Comparison of ENCODE assay signal across 7 cellular contexts in genomic region chr6:20401403-20402180, GRCh38.
DNase-seq lines count a peak whose midpoint lies in the region; ATAC-seq, FAIRE-seq and TF ChIP-seq lines count a peak whose summit lies in the region.

Gene E2F3 (plus strand): TSS chr6:20401879. CDS start chr6:20402233, 354 bp downstream.

- H3K4me1 ChIP-seq in rectal smooth muscle tissue (ENCODE audit: control insufficient read depth, insufficient read depth, low read length): no peaks in the 10 kb centered on the region

- in situ Hi-C loops in astrocyte of the cerebellum (cut with HindIII; ENCODE audit: low sequenced_read_pairs): no loop called here

- peak within 1 kb of the TSS; percentile 55 for H3K27ac ChIP-seq in rectal smooth muscle tissue (ENCODE audit: low read depth, low read length)

- peak; percentile 82 for ATAC-seq in HG02981 (IDR thresholded peaks at IDR 0.05; ENCODE audit: unreplicated experiment)

- no peaks in the 10 kb centered on the region for H3K27me3 ChIP-seq in rectal smooth muscle tissue (ENCODE audit: control insufficient read depth, insufficient read depth, low read length)

- no peak for TF ChIP-seq CTCF in astrocyte of the cerebellum (IDR thresholded peaks at IDR 0.05; ENCODE audit: low read depth, low read length, missing control alignments)

- H3K9ac ChIP-seq in rectal smooth muscle tissue (ENCODE audit: low read length): peak within 1 kb of the TSS; percentile 68

- DNase-seq in GM18507 (ENCODE audit: extremely low spot score, insufficient read length, low read depth) (peak; percentile 96), NCI-H2029 treated with DMSO at 0.1 percent for 48 hours (lab: John Stamatoyannopoulos, UW) (peak; percentile 99), T-helper 9 cell (peak; percentile 97), astrocyte of the cerebellum (ENCODE audit: low read depth) (peak; percentile 100), hepatic stellate cell (ENCODE audit: low spot score) (peak; percentile 100)

- H3K36me3 ChIP-seq in rectal smooth muscle tissue (ENCODE audit: control insufficient read depth, insufficient read depth, low read length): no peaks in the 10 kb centered on the region

- H3K4me3 ChIP-seq in astrocyte of the cerebellum (ENCODE audit: low read depth, low read length): peak within 1 kb of the TSS; percentile 74
- H3K4me3 ChIP-seq in rectal smooth muscle tissue (ENCODE audit: low read length): peak within 1 kb of the TSS; percentile 90

- FAIRE-seq in GM18507 (lab: Jason Lieb, UNC): peak; percentile 100

Comparison
In these comparisons a context has a peak if more than half of its experiments do, and no peak if none do; other contexts are left out.
1. Peak in every context shown above with its lines: DNase-seq, ATAC-seq, H3K4me3 ChIP-seq and H3K27ac ChIP-seq.